In the genomic region with DNA sequence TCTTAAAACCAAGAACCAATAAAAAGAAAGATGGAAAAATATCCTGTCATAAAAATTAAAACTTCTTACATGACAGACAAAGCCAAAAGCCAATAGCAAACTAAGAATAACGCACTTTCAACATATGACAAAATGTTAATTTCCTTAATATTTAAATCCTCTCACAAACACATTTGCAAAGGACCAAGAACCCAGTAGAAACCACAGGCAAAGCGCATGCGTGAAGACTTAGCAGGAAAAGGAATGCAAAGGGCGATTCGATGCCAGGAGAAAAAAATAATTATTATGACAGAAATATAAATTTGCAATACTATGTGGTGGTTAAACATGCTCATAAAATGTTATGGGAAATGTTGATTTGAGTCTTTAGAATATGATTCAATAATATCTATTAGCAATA, we compare ENCODE assay signal across 9 cellular contexts. TPM values are rescaled to one million over a fixed set of nuclear protein-coding genes. Genes with fewer than 3 reads are reported as not detected.
"Had no signal": no experiment of that assay in that cellular context is flagged by ENCODE, and none has a peak within 500 bp of the region (broad histone marks: within the 10 kb centered on the region; RNA-seq: fewer than 3 reads in every experiment).

No MANE protein-coding gene starts in this region.

- H3K27ac ChIP-seq: HL-60, KMS-11 had no signal

- H3K27ac Mint-ChIP-seq: IgD-negative memory B cell had no signal

- H3K9ac ChIP-seq: KMS-11 had no signal

- FAIRE-seq: HepG2, HTR-8/SVneo had no signal

- ATAC-seq: HepG2 had no signal

- DNase-seq: IMR-90, KBM-7, KG1 had no signal

- H3K4me3 Mint-ChIP-seq: IgD-negative memory B cell had no signal

- H3K4me2 ChIP-seq: KMS-11 had no signal

- H3K36me3 Mint-ChIP-seq: IgD-negative memory B cell had no signal

RNA-seq across cellular contexts. Expression of a gene that starts 39.9 kb away (rescaled TPM):
- total RNA-seq: HepG2, HT-29 had no signal
- polyA plus RNA-seq: HepG2 had no signal
